ENCODE assay signal across 27 cellular contexts in the genomic region with DNA sequence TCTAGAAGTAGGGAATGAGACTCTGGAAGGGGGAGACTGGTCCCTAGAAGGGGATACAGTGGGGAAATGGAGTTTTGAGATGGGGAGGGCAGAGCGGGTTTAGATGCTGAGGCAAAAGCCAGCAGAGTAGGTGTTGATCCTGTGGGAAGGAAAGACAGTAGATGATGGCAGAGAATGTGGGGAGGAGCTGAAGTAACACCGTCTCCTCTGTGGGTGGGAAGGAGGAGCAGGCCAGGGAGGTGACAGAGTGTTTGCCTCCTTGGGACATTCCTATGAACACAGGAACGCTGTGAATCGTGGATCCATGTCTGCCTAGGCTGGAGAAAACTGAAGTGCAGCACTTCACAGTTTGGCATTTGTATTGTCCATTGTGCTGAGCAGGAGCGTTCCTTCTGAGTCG. TPM values are rescaled to one million over a fixed set of nuclear protein-coding genes. Genes with fewer than 3 reads are reported as not detected.
"Had no signal": no experiment of that assay in that cellular context is flagged by ENCODE, and none has a peak within 500 bp of the region (broad histone marks: within the 10 kb centered on the region; RNA-seq: fewer than 3 reads in every experiment).

No MANE protein-coding gene starts in this region.

- H3K9me3 ChIP-seq: neutrophil, prostate gland, right atrium auricular region, sigmoid colon, testis, tibial artery had no signal

- H3K4me3 Mint-ChIP-seq: effector memory CD8-positive, alpha-beta T cell; memory B cell; naive thymus-derived CD4-positive, alpha-beta T cell; nephron; stimulated activated memory B cell treated with anti-CD40 and anti-IgM and Interleukin-4, amounts not matched to agents 10 μg/mL and 1 μg/mL and 100 μg/mL, for 72 hours; type B pancreatic cell had no signal

- H3K27ac Mint-ChIP-seq: effector memory CD8-positive, alpha-beta T cell; memory B cell; nephron; stimulated activated memory B cell treated with anti-CD40 and anti-IgM and Interleukin-4, amounts not matched to agents 10 μg/mL and 1 μg/mL and 100 μg/mL, for 72 hours; type B pancreatic cell had no signal

- ATAC-seq: effector memory CD8-positive, alpha-beta T cell; left lobe of liver; naive thymus-derived CD4-positive, alpha-beta T cell; stimulated activated memory B cell treated with anti-CD40 and anti-IgM and Interleukin-4, amounts not matched to agents 10 μg/mL and 1 μg/mL and 100 μg/mL, for 72 hours; stimulated activated naive CD8-positive, alpha-beta T cell treated with anti-CD3 and anti-CD28 coated beads, Interleukin-15, Interleukin-2, amounts not matched to agents 100 U/mL and 50 U/mL, for 24 hours had no signal

- H3K9ac ChIP-seq: parathyroid adenoma had no signal

- H3K27me3 ChIP-seq: neutrophil, right atrium auricular region, sigmoid colon, testis, tibial artery had no signal

- H3K36me3 ChIP-seq: neutrophil, prostate gland, right atrium auricular region, sigmoid colon, tibial artery had no signal

- H3K4me1 ChIP-seq: parathyroid adenoma, prostate gland, right atrium auricular region, sigmoid colon, testis, tibial artery had no signal

- H3K4me3 ChIP-seq: lung, prostate gland, right atrium auricular region, sigmoid colon, testis, tibial artery had no signal

- H3K79me2 ChIP-seq: parathyroid adenoma had no signal

- H2AFZ ChIP-seq: parathyroid adenoma had no signal

- H3K27ac ChIP-seq: neutrophil, parathyroid adenoma, prostate gland, right atrium auricular region, sigmoid colon, testis, tibial artery had no signal

- H3K4me1 Mint-ChIP-seq: memory B cell; nephron; stimulated activated memory B cell treated with anti-CD40 and anti-IgM and Interleukin-4, amounts not matched to agents 10 μg/mL and 1 μg/mL and 100 μg/mL, for 72 hours had no signal

- DNase-seq: cortex of kidney; effector memory CD8-positive, alpha-beta T cell; kidney; midbrain; naive thymus-derived CD4-positive, alpha-beta T cell; sigmoid colon; stimulated activated CD4-positive, alpha-beta T cell treated with anti-CD3 and anti-CD28 coated beads, Interleukin-2, amount 100 ng/mL, for 24 hours; stimulated activated CD4-positive, alpha-beta T cell treated with anti-CD3 and anti-CD28 coated beads, Interleukin-4, amount 100 ng/mL, for 24 hours; stimulated activated naive CD8-positive, alpha-beta T cell treated with anti-CD3 and anti-CD28 coated beads, Interleukin-15, Interleukin-2, amounts not matched to agents 100 U/mL and 50 U/mL, for 24 hours; testis; tibial artery had no signal

- H3K9me3 Mint-ChIP-seq: effector memory CD8-positive, alpha-beta T cell; memory B cell; type B pancreatic cell had no signal

- H3K36me3 Mint-ChIP-seq: memory B cell; stimulated activated memory B cell treated with anti-CD40 and anti-IgM and Interleukin-4, amounts not matched to agents 10 μg/mL and 1 μg/mL and 100 μg/mL, for 72 hours; type B pancreatic cell had no signal

RNA-seq across cellular contexts. Expression of gene GRK7, which starts 20.4 kb away (rescaled TPM):
- total RNA-seq: dermis microvascular lymphatic vessel endothelial cell, fibroblast of villous mesenchyme, glomerular endothelial cell, kidney, left lobe of liver, mucosa of gallbladder, sigmoid colon, skeletal muscle tissue had no signal
- polyA plus RNA-seq: liver; naive thymus-derived CD4-positive, alpha-beta T cell had no signal
